1 cellular context compared by ENCODE assay signal in the genomic region with DNA sequence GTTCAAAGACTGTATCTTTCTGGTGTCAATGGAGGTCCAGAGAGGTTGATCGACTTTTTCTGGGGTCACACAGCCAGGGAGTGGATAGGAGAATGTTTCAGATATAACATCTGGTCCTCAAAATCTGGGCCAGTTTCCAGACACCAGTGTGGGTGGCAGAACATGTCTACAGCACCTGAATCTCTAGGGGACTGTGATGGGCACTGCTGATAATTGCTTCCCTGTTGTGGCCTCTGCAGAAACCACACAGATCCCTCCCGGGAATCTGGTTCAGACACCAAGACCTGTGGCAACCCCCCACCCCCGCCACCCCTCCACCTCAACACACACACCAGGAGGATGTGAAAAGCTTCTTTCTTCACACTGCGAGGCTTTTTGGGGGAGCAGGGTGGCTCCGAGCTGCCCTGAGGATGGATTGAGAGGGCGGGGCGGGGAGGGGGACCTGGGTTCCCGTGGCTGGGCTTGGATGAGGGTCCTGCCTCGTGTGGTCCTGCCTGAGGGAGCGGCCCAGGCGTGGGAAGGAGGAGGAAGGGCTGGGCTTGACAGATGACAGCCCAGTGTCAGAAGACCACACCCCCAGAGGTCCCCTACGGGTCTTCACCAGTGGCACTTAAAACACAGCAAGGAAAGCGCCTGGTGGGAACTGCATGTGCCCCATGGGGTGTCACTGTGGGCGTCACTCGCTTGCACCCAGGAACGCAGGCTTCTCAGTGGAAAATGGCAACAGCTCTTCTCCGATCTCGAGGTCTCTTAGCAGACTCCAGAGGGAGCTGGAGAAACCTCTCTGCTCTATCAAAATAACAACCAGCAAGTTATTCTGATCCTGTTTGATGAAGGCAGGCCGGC.
A peak's percentile ranks its signal among the peaks of the same experiment; 100 is the strongest.
TF ChIP-seq lines count a peak whose summit lies in the region.

No MANE protein-coding gene starts in this region.

TF ChIP-seq in HEK293, 187 proteins besides CTCF, POLR2A, EP300 and RAD21 (continued from another document):
- TF ChIP-seq, protein P1, sequence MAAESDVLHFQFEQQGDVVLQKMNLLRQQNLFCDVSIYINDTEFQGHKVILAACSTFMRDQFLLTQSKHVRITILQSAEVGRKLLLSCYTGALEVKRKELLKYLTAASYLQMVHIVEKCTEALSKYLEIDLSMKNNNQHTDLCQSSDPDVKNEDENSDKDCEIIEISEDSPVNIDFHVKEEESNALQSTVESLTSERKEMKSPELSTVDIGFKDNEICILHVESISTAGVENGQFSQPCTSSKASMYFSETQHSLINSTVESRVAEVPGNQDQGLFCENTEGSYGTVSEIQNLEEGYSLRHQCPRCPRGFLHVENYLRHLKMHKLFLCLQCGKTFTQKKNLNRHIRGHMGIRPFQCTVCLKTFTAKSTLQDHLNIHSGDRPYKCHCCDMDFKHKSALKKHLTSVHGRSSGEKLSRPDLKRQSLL (tag by site-specific recombination; IDR thresholded peaks at IDR 0.05): no peak
- peak; percentile 79 for TF ChIP-seq ZIC2 (tag by site-specific recombination; IDR thresholded peaks at IDR 0.05)
TF ChIP-seq in HEK293: peak in this region for 3.
